In genomic region chr22:44765571-44766285, GRCh38 we compare ENCODE assay signal across 24 cellular contexts. TPM values are rescaled to one million over a fixed set of nuclear protein-coding genes. Genes with fewer than 3 reads are reported as not detected.
DNase-seq lines count a peak whose midpoint lies in the region; ATAC-seq lines count a peak whose summit lies in the region.
"Had no signal": no experiment of that assay in that cellular context is flagged by ENCODE, and none has a peak within 500 bp of the region (broad histone marks: within the 10 kb centered on the region; RNA-seq: fewer than 3 reads in every experiment).

No MANE protein-coding gene starts in this region.

- no peak overlapping the region for H2BK12ac ChIP-seq in trophoblast cell (ENCODE audit: low read length)

- no peak overlapping the region for H2AFZ ChIP-seq in trophoblast cell (ENCODE audit: insufficient read depth, low read length, poor library complexity)
- H2AFZ ChIP-seq: PC-9 had no signal

- H3K4me1 ChIP-seq in trophoblast cell (ENCODE audit: control insufficient read depth in 1 of 2, insufficient read depth in 2 of 2, low read length in 2 of 2): peaks cover 7 to 11% of the 10 kb centered on the region in 2 experiments
- H3K4me1 ChIP-seq: SJSA1 had no signal

- H3K79me1 ChIP-seq in trophoblast cell (ENCODE audit: low read length): peaks cover under 1% of the 10 kb centered on the region

- H3K14ac ChIP-seq in trophoblast cell (ENCODE audit: low read length): no peak overlapping the region

- no peak overlapping the region for H4K12ac ChIP-seq in trophoblast cell (ENCODE audit: low read depth, low read length)

- DNase-seq in D341Med (ENCODE audit: low spot score) (peak; percentile 22), RPMI7951 (ENCODE audit: low read depth) (peak; percentile 11), foreskin melanocyte (peak; percentile 50), trophoblast cell (no peak), NCI-H446 treated with DMSO at 0.1 percent for 48 hours (lab: John Stamatoyannopoulos, UW) (no peak), UCSD-AML1 (lab: John Stamatoyannopoulos, UW; ENCODE audit: unreplicated experiment) (no peak), activated gamma-delta T cell treated with Interleukin-2 at 50 U/mL for 16 hours (no peak)
- DNase-seq: activated CD4-positive, alpha-beta T cell treated with anti-CD3 and anti-CD28 coated beads for 36 hours; activated naive CD4-positive, alpha-beta T cell treated with anti-CD3 and anti-CD28 coated beads, Interleukin-2, amount 10 ng/mL, durations not matched to agents 7 days and 5 days; activated T-cell treated with anti-CD3 and anti-CD28 coated beads, Interleukin-2, amount 50 U/mL, for 4 hours; amniotic stem cell; kidney glomerular epithelial cell; NCI-H1105; NCI-H2029; NK-92 treated with Interleukin-12 subunit alpha and Interleukin-12 subunit beta, amount 100 ng/mL, for 24 hours; occipital lobe; PC-9; stimulated activated naive B cell treated with anti-CD40 and anti-IgM and Interleukin-4, amounts not matched to agents 10 μg/mL and 1 μg/mL and 100 μg/mL, for 72 hours had no signal

- H3K36me3 ChIP-seq in trophoblast cell (ENCODE audit: control insufficient read depth in 1 of 2, insufficient read depth in 2 of 2, low read length in 2 of 2): peaks cover 3 to 8% of the 10 kb centered on the region in 2 experiments
- H3K36me3 ChIP-seq: SJSA1, thoracic aorta had no signal

- no peaks in the 10 kb centered on the region for H3K9me3 ChIP-seq in trophoblast cell (ENCODE audit: insufficient read depth, low read depth, low read length)
- H3K9me3 ChIP-seq: SJSA1, thoracic aorta had no signal

- no CpG with 5 or more reads among the region's 23 CpGs for WGBS in trophoblast cell (ENCODE audit: extremely low coverage, insufficient coverage, insufficient read length)

- H3K9ac ChIP-seq in trophoblast cell (ENCODE audit: low read length): no peak overlapping the region

- no peak overlapping the region for H4K91ac ChIP-seq in trophoblast cell (ENCODE audit: low read depth, low read length)

- no peak overlapping the region for H2AK5ac ChIP-seq in trophoblast cell (ENCODE audit: low read length)

- no peak overlapping the region for H4K8ac ChIP-seq in trophoblast cell (ENCODE audit: low read depth, low read length)

- ATAC-seq in GM19463 (IDR thresholded peaks at IDR 0.05; ENCODE audit: unreplicated experiment): no peak
- ATAC-seq: activated CD4-positive, alpha-beta T cell treated with anti-CD3 and anti-CD28 coated beads for 36 hours; activated T-cell treated with anti-CD3 and anti-CD28 coated beads, Interleukin-2, amount 50 U/mL, for 4 hours; stimulated activated naive B cell treated with anti-CD40 and anti-IgM and Interleukin-4, amounts not matched to agents 10 μg/mL and 1 μg/mL and 100 μg/mL, for 72 hours had no signal

- no peak overlapping the region for H3K4me3 ChIP-seq in trophoblast cell (ENCODE audit: low read depth, low read length)
- H3K4me3 ChIP-seq: PC-9, SJSA1, smooth muscle cell, thoracic aorta had no signal

- H3K27me3 ChIP-seq in trophoblast cell (ENCODE audit: insufficient read depth, low read length): no peaks in the 10 kb centered on the region
- H3K27me3 ChIP-seq: SJSA1 had no signal

- H3K27ac ChIP-seq in trophoblast cell (ENCODE audit: low read depth, low read length): no peak overlapping the region
- H3K27ac ChIP-seq: HL-60, PC-9, SJSA1, thoracic aorta had no signal

- H3K4me2 ChIP-seq in trophoblast cell (ENCODE audit: low read length): no peak overlapping the region
- H3K4me2 ChIP-seq: PC-9, smooth muscle cell had no signal

- H2BK5ac ChIP-seq in trophoblast cell (ENCODE audit: low read depth, low read length, poor library complexity): no peak overlapping the region

- H2BK120ac ChIP-seq in trophoblast cell (ENCODE audit: insufficient read depth, low read length, poor library complexity): no peak overlapping the region

- H3K79me2 ChIP-seq in trophoblast cell (ENCODE audit: control insufficient read depth, insufficient read depth, low read length, poor library complexity): peaks cover 4% of the 10 kb centered on the region

- peak overlapping the region; percentile 11 for H3K4ac ChIP-seq in trophoblast cell (ENCODE audit: low read depth, low read length)

- peak overlapping the region; percentile 4 for H3K18ac ChIP-seq in trophoblast cell (ENCODE audit: low read length)

- no peak overlapping the region for H3K23ac ChIP-seq in trophoblast cell (ENCODE audit: low read length)

RNA-seq across cellular contexts. Expression of gene ARHGAP8, which starts 13.4 kb away (rescaled TPM):
- total RNA-seq in RPMI7951 (2014; rRNA removed; shearing (Covaris generic)): not detected in 2 replicates
- 56.7 and 58.2 TPM in 2 replicates for polyA plus RNA-seq in trophoblast cell (2013)
- total RNA-seq: SJSA1 had no signal
- polyA plus RNA-seq: CD14-positive monocyte had no signal

Comparison
In these comparisons a context has a peak if more than half of its experiments do, and no peak if none do; other contexts are left out.
1. DNase-seq: peak in D341Med (single experiment), RPMI7951 (single experiment) and foreskin melanocyte (single experiment); none in trophoblast cell (0 of 2), NCI-H446 treated with DMSO at 0.1 percent for 48 hours (single experiment), UCSD-AML1 (single experiment) and activated gamma-delta T cell treated with Interleukin-2 at 50 U/mL for 16 hours (single experiment).